In genomic region chr16:85536411-85537330, GRCh38 we compare ENCODE assay signal across 17 cellular contexts.
DNase-seq lines count a peak whose midpoint lies in the region; ATAC-seq, FAIRE-seq and TF ChIP-seq lines count a peak whose summit lies in the region.
"Had no signal": no experiment of that assay in that cellular context is flagged by ENCODE, and none has a peak within 500 bp of the region (broad histone marks: within the 10 kb centered on the region; RNA-seq: fewer than 3 reads in every experiment).

No MANE protein-coding gene starts in this region.

- H3K27ac ChIP-seq in GM23338 (ENCODE audit: low read depth) (no peak overlapping the region), endodermal cell (ENCODE audit: low read depth, low read length) (no peak overlapping the region), small intestine (ENCODE audit: low read depth in 1 of 2, low read length in 1 of 2) (peak overlapping the region in 1 of 2 donors; percentile 60)
- H3K27ac ChIP-seq: foreskin keratinocyte, vagina had no signal

- H3K9me3 Mint-ChIP-seq in GM23338 (peaks cover 18% of the 10 kb centered on the region), endodermal cell (peaks cover 13% of the 10 kb centered on the region)
- H3K9me3 Mint-ChIP-seq in stimulated activated naive CD8-positive, alpha-beta T cell treated with anti-CD3 and anti-CD28 coated beads, Interleukin-15, amount 100 ng/mL, for 72 hours, result peaks cover 0 to 7% of the 10 kb centered on the region in 2 donors

- H3K79me2 ChIP-seq in GM23338 (replicated peaks; ENCODE audit: insufficient read depth), result no peaks in the 10 kb centered on the region

- H3K27me3 Mint-ChIP-seq in GM23338 (ENCODE audit: insufficient read depth, low read depth, poor library complexity) (peaks cover 5% of the 10 kb centered on the region), endodermal cell (ENCODE audit: insufficient read depth) (no peaks in the 10 kb centered on the region)
- H3K27me3 Mint-ChIP-seq in stimulated activated naive CD8-positive, alpha-beta T cell treated with anti-CD3 and anti-CD28 coated beads, Interleukin-15, amount 100 ng/mL, for 72 hours, result no peaks in the 10 kb centered on the region

- TF ChIP-seq CTCF in GM23338 (conservative IDR thresholded peaks at IDR 0.05; ENCODE audit: low read depth in 2 of 2) (no peak), endodermal cell (conservative IDR thresholded peaks at IDR 0.05) (no peak), mucosa of descending colon (IDR thresholded peaks at IDR 0.05) (no peak)

- 0 out of 2 replicates have a peak, but pooled peaks cover 2% of the 10 kb centered on the region for H3K4me1 ChIP-seq in GM23338 (ENCODE audit: insufficient read depth)
- peaks cover 14% of the 10 kb centered on the region for H3K4me1 ChIP-seq in endodermal cell (ENCODE audit: control insufficient read depth, insufficient read depth, low read length)
- peaks cover 18% of the 10 kb centered on the region for H3K4me1 ChIP-seq in mucosa of descending colon (ENCODE audit: low read depth)
- H3K4me1 ChIP-seq in small intestine (ENCODE audit: control insufficient read depth in 2 of 2, insufficient read depth in 1 of 2, low read depth in 1 of 2, low read length in 1 of 2), result peaks cover 4% of the 10 kb centered on the region in 2 donors
- H3K4me1 ChIP-seq: foreskin keratinocyte had no signal

- H3K36me3 ChIP-seq in GM23338 (ENCODE audit: insufficient read depth), result no peaks in the 10 kb centered on the region
- no peaks in the 10 kb centered on the region for H3K36me3 ChIP-seq in endodermal cell (ENCODE audit: control insufficient read depth, insufficient read depth, low read length)
- no peaks in the 10 kb centered on the region for H3K36me3 ChIP-seq in mucosa of descending colon (ENCODE audit: low read depth)
- no peaks in the 10 kb centered on the region for H3K36me3 ChIP-seq in small intestine (ENCODE audit: control insufficient read depth in 2 of 2, insufficient read depth in 2 of 2, low read length in 2 of 2)
- H3K36me3 ChIP-seq: vagina had no signal

- no peaks in the 10 kb centered on the region for H4K20me1 ChIP-seq in GM23338 (replicated peaks; ENCODE audit: insufficient read depth)

- peaks cover 13% of the 10 kb centered on the region for H3K9me3 ChIP-seq in endodermal cell (ENCODE audit: control insufficient read depth, low read length)
- peaks cover 4% of the 10 kb centered on the region for H3K9me3 ChIP-seq in mucosa of descending colon
- no peaks in the 10 kb centered on the region for H3K9me3 ChIP-seq in small intestine (ENCODE audit: control insufficient read depth, low read depth)
- H3K9me3 ChIP-seq: vagina had no signal

- no peak overlapping the region for H3K4me2 ChIP-seq in GM23338

- no peak for FAIRE-seq in small intestine (lab: Jason Lieb, UNC)

- H3K4me3 ChIP-seq in GM23338 (no peak overlapping the region), endodermal cell (ENCODE audit: low read length) (no peak overlapping the region), mucosa of descending colon (no peak overlapping the region), small intestine (ENCODE audit: low read depth in 1 of 2, low read length in 2 of 2) (no peak overlapping the region)
- H3K4me3 ChIP-seq: vagina had no signal

- H3K9ac ChIP-seq in endodermal cell (ENCODE audit: extremely low read depth, low read length, poor library complexity, severe bottlenecking), result no peak overlapping the region

- H3K4me3 Mint-ChIP-seq in GM23338 (no peak overlapping the region), endodermal cell (peak overlapping the region; percentile 28)
- no peak overlapping the region for H3K4me3 Mint-ChIP-seq in stimulated activated naive CD8-positive, alpha-beta T cell treated with anti-CD3 and anti-CD28 coated beads, Interleukin-15, amount 100 ng/mL, for 72 hours
- H3K4me3 Mint-ChIP-seq: activated naive CD4-positive, alpha-beta T cell treated with anti-CD3 and anti-CD28 coated beads, Interleukin-2, amount 10 ng/mL, durations not matched to agents 7 days and 5 days; T-helper 1 cell treated with Interleukin-12 subunit alpha and Interleukin-12 subunit beta and Interleukin-4 antibody, amounts not matched to agents 30 μg/mL and 1 μg/mL, for 36 hours had no signal

- ATAC-seq in GM23338 (no peak), mucosa of descending colon (peak; percentile 5), HG02938 (IDR thresholded peaks at IDR 0.05; ENCODE audit: unreplicated experiment) (no peak)
- ATAC-seq in stimulated activated naive CD8-positive, alpha-beta T cell treated with anti-CD3 and anti-CD28 coated beads, Interleukin-15, amount 100 ng/mL, for 72 hours, result no peak
- ATAC-seq: foreskin keratinocyte had no signal

- no peaks in the 10 kb centered on the region for H3F3A ChIP-seq in GM23338 (replicated peaks; ENCODE audit: low read depth)

- DNase-seq in GM23338 (ENCODE audit: low spot score) (peak; percentile 3), endodermal cell (no peak), mucosa of descending colon (peak in 1 of 3 donors; percentile 51), small intestine (peak; percentile 44), UCSD-AML1 (lab: John Stamatoyannopoulos, UW; ENCODE audit: unreplicated experiment) (no peak), head of caudate nucleus (no peak)
- no peak for DNase-seq in stimulated activated naive CD8-positive, alpha-beta T cell treated with anti-CD3 and anti-CD28 coated beads, Interleukin-15, amount 100 ng/mL, for 72 hours
- DNase-seq: activated CD4-positive, CD25-positive, alpha-beta regulatory T cell treated with anti-CD3 and anti-CD28 coated beads, Interleukin-2, amount 50 U/mL, for 72 hours; activated naive CD4-positive, alpha-beta T cell treated with anti-CD3 and anti-CD28 coated beads, Interleukin-2, amount 10 ng/mL, durations not matched to agents 7 days and 5 days; DMS53; foreskin keratinocyte; GOT3; NCI-H1105 treated with DMSO at 0.1 percent for 48 hours; stimulated activated CD4-positive, alpha-beta T cell treated with anti-CD3 and anti-CD28 coated beads, Interleukin-2, amount 100 ng/mL, for 24 hours had no signal

- peaks cover 18% of the 10 kb centered on the region for H3K4me1 Mint-ChIP-seq in GM23338
- H3K4me1 Mint-ChIP-seq in endodermal cell, result peaks cover 39% of the 10 kb centered on the region
- peaks cover 10% of the 10 kb centered on the region for H3K4me1 Mint-ChIP-seq in stimulated activated naive CD8-positive, alpha-beta T cell treated with anti-CD3 and anti-CD28 coated beads, Interleukin-15, amount 100 ng/mL, for 72 hours
- H3K4me1 Mint-ChIP-seq: activated naive CD4-positive, alpha-beta T cell treated with anti-CD3 and anti-CD28 coated beads, Interleukin-2, amount 10 ng/mL, durations not matched to agents 7 days and 5 days had no signal

- no peak overlapping the region for H2AFZ ChIP-seq in GM23338

- H3K27ac Mint-ChIP-seq in GM23338 (0 out of 2 replicates have a peak overlapping the region, but pooled peaks have one; percentile 43), endodermal cell (peak overlapping the region; percentile 44)
- peak overlapping the region in 1 of 2 donors; percentile 13 for H3K27ac Mint-ChIP-seq in stimulated activated naive CD8-positive, alpha-beta T cell treated with anti-CD3 and anti-CD28 coated beads, Interleukin-15, amount 100 ng/mL, for 72 hours
- H3K27ac Mint-ChIP-seq: activated naive CD4-positive, alpha-beta T cell treated with anti-CD3 and anti-CD28 coated beads, Interleukin-2, amount 10 ng/mL, durations not matched to agents 7 days and 5 days; T-helper 1 cell treated with Interleukin-12 subunit alpha and Interleukin-12 subunit beta and Interleukin-4 antibody, amounts not matched to agents 30 μg/mL and 1 μg/mL, for 36 hours had no signal

- no peaks in the 10 kb centered on the region for H3K9me2 ChIP-seq in GM23338 (ENCODE audit: insufficient read depth)

- WGBS in endodermal cell (ENCODE audit: insufficient coverage in 1 of 2, insufficient read length in 1 of 2), 2 experiments, result 90 to 91% methylated on average over 26 to 30 of the region's 30 CpGs
- WGBS in small intestine, 3 donors, result 47 to 66% (median 58%) methylated on average over 29 to 30 of the region's 30 CpGs

- no peaks in the 10 kb centered on the region for H3K27me3 ChIP-seq in GM23338 (ENCODE audit: insufficient read depth)
- no peaks in the 10 kb centered on the region for H3K27me3 ChIP-seq in endodermal cell (ENCODE audit: control insufficient read depth, insufficient read depth, low read length, poor library complexity, severe bottlenecking)
- H3K27me3 ChIP-seq in small intestine (ENCODE audit: control insufficient read depth in 2 of 2, insufficient read depth in 2 of 2, low read length in 2 of 2), result no peaks in the 10 kb centered on the region
- H3K27me3 ChIP-seq: foreskin keratinocyte, vagina had no signal

- H3K36me3 Mint-ChIP-seq in GM23338 (ENCODE audit: low read depth) (peaks cover 8% of the 10 kb centered on the region), endodermal cell (ENCODE audit: low read depth) (peaks cover 6% of the 10 kb centered on the region)
- H3K36me3 Mint-ChIP-seq: activated naive CD4-positive, alpha-beta T cell treated with anti-CD3 and anti-CD28 coated beads, Interleukin-2, amount 10 ng/mL, durations not matched to agents 7 days and 5 days had no signal

- intact Hi-C loops in mucosa of descending colon (cut with DNase I, micrococcal nuclease), result no loop called here
- intact Hi-C loops in head of caudate nucleus (cut with DNase I), result no loop called here

TF ChIP-seq in GM23338, 12 proteins besides CTCF, POLR2A, EP300 and RAD21 (continues in another document):
- TF ChIP-seq, protein P1, sequence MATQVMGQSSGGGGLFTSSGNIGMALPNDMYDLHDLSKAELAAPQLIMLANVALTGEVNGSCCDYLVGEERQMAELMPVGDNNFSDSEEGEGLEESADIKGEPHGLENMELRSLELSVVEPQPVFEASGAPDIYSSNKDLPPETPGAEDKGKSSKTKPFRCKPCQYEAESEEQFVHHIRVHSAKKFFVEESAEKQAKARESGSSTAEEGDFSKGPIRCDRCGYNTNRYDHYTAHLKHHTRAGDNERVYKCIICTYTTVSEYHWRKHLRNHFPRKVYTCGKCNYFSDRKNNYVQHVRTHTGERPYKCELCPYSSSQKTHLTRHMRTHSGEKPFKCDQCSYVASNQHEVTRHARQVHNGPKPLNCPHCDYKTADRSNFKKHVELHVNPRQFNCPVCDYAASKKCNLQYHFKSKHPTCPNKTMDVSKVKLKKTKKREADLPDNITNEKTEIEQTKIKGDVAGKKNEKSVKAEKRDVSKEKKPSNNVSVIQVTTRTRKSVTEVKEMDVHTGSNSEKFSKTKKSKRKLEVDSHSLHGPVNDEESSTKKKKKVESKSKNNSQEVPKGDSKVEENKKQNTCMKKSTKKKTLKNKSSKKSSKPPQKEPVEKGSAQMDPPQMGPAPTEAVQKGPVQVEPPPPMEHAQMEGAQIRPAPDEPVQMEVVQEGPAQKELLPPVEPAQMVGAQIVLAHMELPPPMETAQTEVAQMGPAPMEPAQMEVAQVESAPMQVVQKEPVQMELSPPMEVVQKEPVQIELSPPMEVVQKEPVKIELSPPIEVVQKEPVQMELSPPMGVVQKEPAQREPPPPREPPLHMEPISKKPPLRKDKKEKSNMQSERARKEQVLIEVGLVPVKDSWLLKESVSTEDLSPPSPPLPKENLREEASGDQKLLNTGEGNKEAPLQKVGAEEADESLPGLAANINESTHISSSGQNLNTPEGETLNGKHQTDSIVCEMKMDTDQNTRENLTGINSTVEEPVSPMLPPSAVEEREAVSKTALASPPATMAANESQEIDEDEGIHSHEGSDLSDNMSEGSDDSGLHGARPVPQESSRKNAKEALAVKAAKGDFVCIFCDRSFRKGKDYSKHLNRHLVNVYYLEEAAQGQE (IDR thresholded peaks at IDR 0.05; ENCODE audit: unreplicated experiment), result no peak

Comparison
In these comparisons a context has a peak if more than half of its experiments do, and no peak if none do; other contexts are left out.
1. DNase-seq: peak in GM23338 (single experiment) and small intestine (single experiment); none in endodermal cell (single experiment), stimulated activated naive CD8-positive, alpha-beta T cell treated with anti-CD3 and anti-CD28 coated beads, Interleukin-15, amount 100 ng/mL, for 72 hours (0 of 2), UCSD-AML1 (single experiment) and head of caudate nucleus (0 of 42).